ENCODE assay signal across 1 cellular context in the genomic region with DNA sequence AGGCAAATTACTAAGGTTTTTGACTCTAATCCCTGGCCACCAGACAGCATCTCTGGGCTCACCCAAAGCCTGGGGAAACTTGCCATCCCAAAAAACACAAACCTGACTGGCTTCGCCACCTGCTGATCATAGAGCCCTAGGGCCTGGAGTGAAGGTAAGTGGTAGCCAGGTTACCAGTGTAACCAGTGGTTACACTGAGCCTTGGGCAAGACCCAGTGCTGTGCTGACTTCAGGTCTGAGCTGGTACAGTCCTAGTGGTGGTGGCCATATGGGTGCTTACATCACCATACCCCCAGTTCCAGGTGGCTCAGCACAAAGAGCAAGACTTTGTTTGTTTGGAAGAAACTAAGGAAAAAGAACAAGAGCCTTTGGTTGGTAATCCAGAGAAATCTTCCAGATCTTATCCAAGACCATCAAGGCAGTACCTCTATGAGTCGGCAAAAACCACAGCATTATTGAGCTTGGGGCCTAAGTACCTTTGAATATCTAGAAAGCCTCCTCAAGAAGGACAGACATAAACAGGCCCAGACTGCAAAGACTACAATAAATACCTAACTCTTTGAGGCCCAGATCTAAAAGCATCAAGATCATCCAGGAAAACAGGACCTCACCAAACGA.
TF ChIP-seq lines count a peak whose summit lies in the region.

No MANE protein-coding gene starts in this region.

TF ChIP-seq in K562, 482 proteins besides CTCF, POLR2A, EP300 and RAD21 (continued from another document):
- TF ChIP-seq TRIM25 (IDR thresholded peaks at IDR 0.05; ENCODE audit: borderline replicate concordance) (no peak), C11orf30 (IDR thresholded peaks at IDR 0.05; ENCODE audit: low read depth) (peak; percentile 11; the same call in 1 of the 2 replicates), SMAD4 (CRISPR knock-in tag; conservative IDR thresholded peaks at IDR 0.05) (no peak), DLX4 (CRISPR knock-in tag; IDR thresholded peaks at IDR 0.05) (no peak), HDGF (IDR thresholded peaks at IDR 0.05) (no peak), CBFB (CRISPR knock-in tag; IDR thresholded peaks at IDR 0.05) (no peak), FIP1L1 (IDR thresholded peaks at IDR 0.05; ENCODE audit: low read depth, low read length, poor library complexity, severe bottlenecking) (no peak), NFE2 (IDR thresholded peaks at IDR 0.05; ENCODE audit: low read depth) (0 out of 2 replicates have a peak, but pooled peaks have one; percentile 55), NCOR1 (IDR thresholded peaks at IDR 0.05) (no peak), TAF15 (IDR thresholded peaks at IDR 0.05; ENCODE audit: low read depth, low read length) (no peak)
- TF ChIP-seq, protein P1, sequence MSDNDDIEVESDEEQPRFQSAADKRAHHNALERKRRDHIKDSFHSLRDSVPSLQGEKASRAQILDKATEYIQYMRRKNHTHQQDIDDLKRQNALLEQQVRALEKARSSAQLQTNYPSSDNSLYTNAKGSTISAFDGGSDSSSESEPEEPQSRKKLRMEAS (CRISPR knock-in tag; IDR thresholded peaks at IDR 0.05), result no peak
- TF ChIP-seq, protein P2, sequence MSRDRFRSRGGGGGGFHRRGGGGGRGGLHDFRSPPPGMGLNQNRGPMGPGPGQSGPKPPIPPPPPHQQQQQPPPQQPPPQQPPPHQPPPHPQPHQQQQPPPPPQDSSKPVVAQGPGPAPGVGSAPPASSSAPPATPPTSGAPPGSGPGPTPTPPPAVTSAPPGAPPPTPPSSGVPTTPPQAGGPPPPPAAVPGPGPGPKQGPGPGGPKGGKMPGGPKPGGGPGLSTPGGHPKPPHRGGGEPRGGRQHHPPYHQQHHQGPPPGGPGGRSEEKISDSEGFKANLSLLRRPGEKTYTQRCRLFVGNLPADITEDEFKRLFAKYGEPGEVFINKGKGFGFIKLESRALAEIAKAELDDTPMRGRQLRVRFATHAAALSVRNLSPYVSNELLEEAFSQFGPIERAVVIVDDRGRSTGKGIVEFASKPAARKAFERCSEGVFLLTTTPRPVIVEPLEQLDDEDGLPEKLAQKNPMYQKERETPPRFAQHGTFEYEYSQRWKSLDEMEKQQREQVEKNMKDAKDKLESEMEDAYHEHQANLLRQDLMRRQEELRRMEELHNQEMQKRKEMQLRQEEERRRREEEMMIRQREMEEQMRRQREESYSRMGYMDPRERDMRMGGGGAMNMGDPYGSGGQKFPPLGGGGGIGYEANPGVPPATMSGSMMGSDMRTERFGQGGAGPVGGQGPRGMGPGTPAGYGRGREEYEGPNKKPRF (IDR thresholded peaks at IDR 0.05; ENCODE audit: low read depth, low read length), result no peak
